9 cellular contexts compared by ENCODE assay signal in genomic region chr3:115658032-115658336, GRCh38. TPM values are rescaled to one million over a fixed set of nuclear protein-coding genes. Genes with fewer than 3 reads are reported as not detected.
A peak's percentile ranks its signal among the peaks of the same experiment; 100 is the strongest.
DNase-seq lines count a peak whose midpoint lies in the region; ATAC-seq and TF ChIP-seq lines count a peak whose summit lies in the region.
"Had no signal": no experiment of that assay in that cellular context is flagged by ENCODE, and none has a peak within 500 bp of the region (broad histone marks: within the 10 kb centered on the region; RNA-seq: fewer than 3 reads in every experiment).

No MANE protein-coding gene starts in this region.

- peak overlapping the region; percentile 95 for H4K5ac ChIP-seq in IMR-90 (ENCODE audit: low read depth, low read length)

- peak overlapping the region; percentile 85 for H3K4me2 ChIP-seq in IMR-90 (ENCODE audit: low read depth, low read length)

- no peaks in the 10 kb centered on the region for H4K20me1 ChIP-seq in IMR-90 (ENCODE audit: insufficient read depth, low read length)

- H3K4ac ChIP-seq in IMR-90 (ENCODE audit: low read depth, low read length): peak overlapping the region; percentile 91

- TF ChIP-seq CTCF in AG09309 (IDR thresholded peaks at IDR 0.05; ENCODE audit: control insufficient read depth, insufficient read depth, low read depth, low read length, missing control alignments) (no peak), IMR-90 (conservative IDR thresholded peaks at IDR 0.05; ENCODE audit: low read depth, low read length) (no peak), choroid plexus epithelial cell (conservative IDR thresholded peaks at IDR 0.05; ENCODE audit: low read depth, low read length) (no peak)

- peak overlapping the region; percentile 22; the same call in 1 of the 2 replicates for H2AK5ac ChIP-seq in IMR-90 (ENCODE audit: low read depth, low read length)

- peak overlapping the region; percentile 89 for H2AFZ ChIP-seq in IMR-90 (replicated peaks; ENCODE audit: low read length, poor library complexity)

- H2AK9ac ChIP-seq in IMR-90 (replicated peaks; ENCODE audit: low read depth, low read length, poor library complexity): peak overlapping the region; percentile 71

- BruUV-seq in IMR-90 (replicated peaks; lab: Mats Ljungman, UMichigan): TSS peak; percentile 81

- H4K8ac ChIP-seq in IMR-90 (ENCODE audit: low read depth in 2 of 2, low read length in 2 of 2): peak overlapping the region; percentile 93 to 96

- POLR2A ChIA-PET in IMR-90 (lab: Charles Lee; ENCODE audit: unreplicated experiment): interaction anchor here (0.5 kb wide), 1 partner anchor 8 kb away, joined by 3 read pairs; no protein-coding TSS in a partner anchor

- H3K4me1 Mint-ChIP-seq in naive B cell: peaks cover 18 to 40% (median 32%) of the 10 kb centered on the region in 3 donors

- H3K4me1 ChIP-seq in IMR-90 (ENCODE audit: control insufficient read depth, insufficient read depth, low read length): peaks cover 9% of the 10 kb centered on the region

- H3K9me3 Mint-ChIP-seq in naive B cell: no peaks in the 10 kb centered on the region

- CTCF ChIA-PET in IMR-90 (lab: Yijun Ruan, JAX): interaction anchor here (0.6 to 0.7 kb wide), 2 partner anchors 256 to 413 kb away, joined by 4 read pairs; no protein-coding TSS in a partner anchor

- peak overlapping the region; percentile 91 for H3K23ac ChIP-seq in IMR-90 (ENCODE audit: low read depth, low read length)

- no peaks in the 10 kb centered on the region for H3K9me1 ChIP-seq in IMR-90 (ENCODE audit: insufficient read depth, low read length)

- peak overlapping the region; percentile 80 to 100 (median 95) for H3K4me3 Mint-ChIP-seq in naive B cell

- H3K27ac Mint-ChIP-seq in naive B cell: peak overlapping the region; percentile 96 to 100 (median 100)

- H2BK120ac ChIP-seq in IMR-90 (ENCODE audit: low read depth, low read length): peak overlapping the region; percentile 80

- H3K56ac ChIP-seq in IMR-90 (ENCODE audit: extremely low read depth, insufficient read depth, low read length): peak overlapping the region; percentile 98

- ATAC-seq in IMR-90 (ENCODE audit: low read depth) (no peak), naive B cell (ENCODE audit: low read depth in 2 of 2) (peak; percentile 3)

- no peaks in the 10 kb centered on the region for H3K79me1 ChIP-seq in IMR-90 (ENCODE audit: low read depth in 1 of 2, low read length in 2 of 2)

- peak overlapping the region; percentile 95 for H3K18ac ChIP-seq in IMR-90 (ENCODE audit: low read depth, low read length)

- H4K91ac ChIP-seq in IMR-90 (ENCODE audit: insufficient read depth, low read depth, low read length): peak overlapping the region; percentile 98

- no peaks in the 10 kb centered on the region for H3K36me3 Mint-ChIP-seq in naive B cell

- dilution Hi-C loops in IMR-90 (cut with HindIII; ENCODE audit: low sequenced_read_pairs, unreplicated experiment): no loop called here

- no peak for TF ChIP-seq POLR2A in IMR-90 (IDR thresholded peaks at IDR 0.05; ENCODE audit: low read depth, low read length)

- peak overlapping the region; percentile 95 for H3K27ac ChIP-seq in IMR-90 (ENCODE audit: insufficient read depth, low read length)

- no peak for TF ChIP-seq RAD21 in IMR-90 (IDR thresholded peaks at IDR 0.05; ENCODE audit: low read length)

- H3K9ac ChIP-seq in IMR-90 (ENCODE audit: low read depth, low read length): peak overlapping the region; percentile 98

- peak overlapping the region; percentile 95 for H3K14ac ChIP-seq in IMR-90 (replicated peaks; ENCODE audit: low read depth, low read length)

- no peaks in the 10 kb centered on the region for H3K36me3 ChIP-seq in IMR-90 (ENCODE audit: control insufficient read depth, insufficient read depth, low read length)

- intact Hi-C loops in IMR-90 (cut with micrococcal nuclease): no loop called here

- H2BK20ac ChIP-seq in IMR-90 (ENCODE audit: low read depth, low read length): peak overlapping the region; percentile 62

- H3K4me3 ChIP-seq in AG09309 (ENCODE audit: control insufficient read depth, low read depth, low read length): peak overlapping the region; percentile 66
- peak overlapping the region; percentile 48 for H3K4me3 ChIP-seq in IMR-90 (ENCODE audit: insufficient read depth, low read depth, low read length)
- H3K4me3 ChIP-seq in choroid plexus epithelial cell (ENCODE audit: low read depth, low read length): peak overlapping the region; percentile 65

- WGBS in IMR-90 (ENCODE audit: extremely low coverage in 2 of 2, insufficient read length in 1 of 2), 2 experiments: no CpG with 5 or more reads among the region's 3 CpGs

- H2BK15ac ChIP-seq in IMR-90 (ENCODE audit: low read depth, low read length): peak overlapping the region; percentile 90

- no peaks in the 10 kb centered on the region for H3K27me3 ChIP-seq in IMR-90 (ENCODE audit: control insufficient read depth, insufficient read depth, low read length)

- H3K27me3 Mint-ChIP-seq in naive B cell: no peaks in the 10 kb centered on the region

- in situ Hi-C loops in IMR-90 (cut with MboI; ENCODE audit: low sequenced_read_pairs): no loop called here

- peak overlapping the region; percentile 77 for H2BK5ac ChIP-seq in IMR-90 (ENCODE audit: low read depth, low read length, poor library complexity, severe bottlenecking)

- DNase-seq in AG09309 (ENCODE audit: low read depth) (no peak), IMR-90 (no peak), choroid plexus epithelial cell (ENCODE audit: low read depth) (peak; percentile 26), naive B cell (no peak), hypothalamus (lab: John Stamatoyannopoulos, UW) (no peak), kidney tubule cell (ENCODE audit: low spot score) (no peak), anterior cingulate cortex (lab: John Stamatoyannopoulos, UW) (no peak), SHP77 (lab: John Stamatoyannopoulos, UW) (no peak)

- H3K9me3 ChIP-seq in IMR-90 (ENCODE audit: control insufficient read depth, insufficient read depth, low read length): no peaks in the 10 kb centered on the region

TF ChIP-seq in IMR-90, 13 proteins besides CTCF, POLR2A, EP300 and RAD21:
- TF ChIP-seq MXI1 (IDR thresholded peaks at IDR 0.05; ENCODE audit: borderline replicate concordance, low read depth, low read length) (no peak), MAFK (IDR thresholded peaks at IDR 0.05; ENCODE audit: low read depth, low read length) (no peak), CHD1 (IDR thresholded peaks at IDR 0.05; ENCODE audit: low read depth, low read length) (no peak), CEBPB (IDR thresholded peaks at IDR 0.05; ENCODE audit: low read depth, low read length) (no peak), MAZ (IDR thresholded peaks at IDR 0.05; ENCODE audit: borderline replicate concordance, low read depth, low read length) (no peak), USF2 (IDR thresholded peaks at IDR 0.05; ENCODE audit: low read depth, low read length) (no peak), FOS (IDR thresholded peaks at IDR 0.05; ENCODE audit: low read depth, low read length) (no peak)
- TF ChIP-seq, protein P1, sequence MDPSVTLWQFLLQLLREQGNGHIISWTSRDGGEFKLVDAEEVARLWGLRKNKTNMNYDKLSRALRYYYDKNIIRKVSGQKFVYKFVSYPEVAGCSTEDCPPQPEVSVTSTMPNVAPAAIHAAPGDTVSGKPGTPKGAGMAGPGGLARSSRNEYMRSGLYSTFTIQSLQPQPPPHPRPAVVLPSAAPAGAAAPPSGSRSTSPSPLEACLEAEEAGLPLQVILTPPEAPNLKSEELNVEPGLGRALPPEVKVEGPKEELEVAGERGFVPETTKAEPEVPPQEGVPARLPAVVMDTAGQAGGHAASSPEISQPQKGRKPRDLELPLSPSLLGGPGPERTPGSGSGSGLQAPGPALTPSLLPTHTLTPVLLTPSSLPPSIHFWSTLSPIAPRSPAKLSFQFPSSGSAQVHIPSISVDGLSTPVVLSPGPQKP (IDR thresholded peaks at IDR 0.05; ENCODE audit: borderline replicate concordance, low read depth, low read length): no peak
TF ChIP-seq in IMR-90: peak in this region for 0.

RNA-seq across cellular contexts. Expression of gene GAP43, which starts 34.7 kb away (rescaled TPM):
- total RNA-seq in IMR-90 (2012; rRNA removed): 0.36 and 0.56 TPM in 2 replicates
- polyA plus RNA-seq in IMR-90 (2012; rRNA removed) (0.50 and 0.51 TPM in 2 replicates), naive B cell (ENCODE audit: low read depth in 6 of 6) (not detected)
- polyA plus RNA-seq in IMR-90 (2012; cell fraction: cytosol; rRNA removed): 0.18 and 0.34 TPM in 2 replicates
- 0.10 and 0.17 TPM in 2 replicates for polyA plus RNA-seq in IMR-90 (2012; cell fraction: nucleus; rRNA removed; ENCODE audit: low replicate concordance)
- total RNA-seq: T-helper 2 cell treated with Interferon-gamma antibody and Interleukin-4, amounts not matched to agents 100 ng/mL and 5 ng/mL, for 36 hours had no signal
